11 cellular contexts compared by ENCODE assay signal in genomic region chr4:125390126-125390525, GRCh38.
DNase-seq lines count a peak whose midpoint lies in the region; ATAC-seq, FAIRE-seq and TF ChIP-seq lines count a peak whose summit lies in the region.
"Had no signal": no experiment of that assay in that cellular context is flagged by ENCODE, and none has a peak within 500 bp of the region (broad histone marks: within the 10 kb centered on the region; RNA-seq: fewer than 3 reads in every experiment).

No MANE protein-coding gene starts in this region.

- H3K9me3 ChIP-seq in right lobe of liver, result no peaks in the 10 kb centered on the region
- no peaks in the 10 kb centered on the region for H3K9me3 ChIP-seq in HepG2 (ENCODE audit: low read length)
- no peaks in the 10 kb centered on the region for H3K9me3 ChIP-seq in naive thymus-derived CD4-positive, alpha-beta T cell (ENCODE audit: control insufficient read depth in 2 of 3, low read length in 3 of 3)

- POLR2A ChIA-PET in HepG2 (lab: Yijun Ruan, JAX), result no interaction called here
- POLR2A ChIA-PET in naive thymus-derived CD4-positive, alpha-beta T cell (lab: Charles Lee), result no interaction called here

- H3K27me3 ChIP-seq in right lobe of liver, result no peaks in the 10 kb centered on the region
- H3K27me3 ChIP-seq in HepG2 (ENCODE audit: control insufficient read depth in 1 of 2, insufficient read depth in 2 of 2, low read length in 2 of 2), result no peaks in the 10 kb centered on the region
- no peaks in the 10 kb centered on the region for H3K27me3 ChIP-seq in naive thymus-derived CD4-positive, alpha-beta T cell (ENCODE audit: control insufficient read depth in 2 of 2, insufficient read depth in 2 of 2, low read length in 2 of 2)

- no TSS peak for BruUV-seq in HepG2 (replicated peaks; lab: Mats Ljungman, UMichigan)

- in situ Hi-C loops in HepG2 (cut with HindIII; ENCODE audit: extremely low pct_ligation_motif_present, low pct_unique_long_range_greater_than_20kb), result no loop called here

- no peak overlapping the region for H3K27ac Mint-ChIP-seq in naive thymus-derived CD4-positive, alpha-beta T cell

- no peaks in the 10 kb centered on the region for H4K20me1 ChIP-seq in HepG2 (ENCODE audit: insufficient read depth, low read length)

- FAIRE-seq in HepG2 (lab: Jason Lieb, UNC), result no peak
- FAIRE-seq: A204.1 had no signal

- DNase-seq in right lobe of liver (no peak), HepG2 (ENCODE audit: low spot score) (no peak), epithelial cell of prostate (ENCODE audit: low read depth, low spot score) (peak; percentile 8), myocyte (ENCODE audit: low read depth) (peak; percentile 74), D341Med (ENCODE audit: low spot score) (no peak)
- no peak for DNase-seq in naive thymus-derived CD4-positive, alpha-beta T cell
- DNase-seq in stimulated activated naive CD8-positive, alpha-beta T cell treated with anti-CD3 and anti-CD28 coated beads, Interleukin-15, Interleukin-2, amounts not matched to agents 100 U/mL and 50 U/mL, for 24 hours, result no peak
- DNase-seq: activated CD8-positive, alpha-beta memory T cell treated with anti-CD3 and anti-CD28 coated beads, Interleukin-2, amount 50 U/mL, for 48 hours; NCI-H1436 had no signal

- no peaks in the 10 kb centered on the region for H3K36me3 ChIP-seq in right lobe of liver
- H3K36me3 ChIP-seq in HepG2 (replicated peaks in 1 of 2; ENCODE audit: control insufficient read depth in 1 of 2, insufficient read depth in 2 of 2, low read length in 2 of 2), result no peaks in the 10 kb centered on the region
- H3K36me3 ChIP-seq in naive thymus-derived CD4-positive, alpha-beta T cell (ENCODE audit: control insufficient read depth in 2 of 3, insufficient read depth in 3 of 3, low read length in 3 of 3), result no peaks in the 10 kb centered on the region

- no peak for TF ChIP-seq EP300 in HepG2 (IDR thresholded peaks at IDR 0.05; ENCODE audit: low read depth in 2 of 2, low read length in 2 of 2)
- no peak for TF ChIP-seq EP300 in HepG2 (CRISPR knock-in tag; IDR thresholded peaks at IDR 0.05; ENCODE audit: borderline replicate concordance)

- no peak for TF ChIP-seq CTCF in right lobe of liver (IDR thresholded peaks at IDR 0.05)
- TF ChIP-seq CTCF in HepG2 (CRISPR knock-in tag; IDR thresholded peaks at IDR 0.05), result no peak

- no peak overlapping the region for H3K4me3 ChIP-seq in right lobe of liver
- H3K4me3 ChIP-seq in HepG2 (replicated peaks in 1 of 3; ENCODE audit: insufficient read depth in 1 of 3, low read depth in 2 of 3, low read length in 3 of 3), result no peak overlapping the region
- no peak overlapping the region for H3K4me3 ChIP-seq in naive thymus-derived CD4-positive, alpha-beta T cell (ENCODE audit: low read length)

- CTCF ChIA-PET in HepG2 (lab: Yijun Ruan, JAX; ENCODE audit: low intra/inter-chr PET ratio, low total read pairs), result no interaction called here
- CTCF ChIA-PET in naive thymus-derived CD4-positive, alpha-beta T cell (lab: Charles Lee), result no interaction called here

- H3K27me3 Mint-ChIP-seq in naive thymus-derived CD4-positive, alpha-beta T cell, result no peaks in the 10 kb centered on the region

- TF ChIP-seq RAD21 in HepG2 (CRISPR knock-in tag; IDR thresholded peaks at IDR 0.05), result no peak

- no peak overlapping the region for H2AFZ ChIP-seq in HepG2 (ENCODE audit: low read length)

- no peak overlapping the region for H3K9ac ChIP-seq in HepG2 (ENCODE audit: insufficient read depth, low read depth, low read length)

- H3K36me3 Mint-ChIP-seq in naive thymus-derived CD4-positive, alpha-beta T cell, result no peaks in the 10 kb centered on the region

- no peak overlapping the region for H3K4me2 ChIP-seq in HepG2 (ENCODE audit: low read depth, low read length)

- intact Hi-C loops in right lobe of liver (cut with DNase I), result no loop called here
- intact Hi-C loops in HepG2 (cut with micrococcal nuclease; ENCODE audit: unreplicated experiment), result no loop called here
- intact Hi-C loops in naive thymus-derived CD4-positive, alpha-beta T cell (cut with micrococcal nuclease), result no loop called here

- H3K4me3 Mint-ChIP-seq in naive thymus-derived CD4-positive, alpha-beta T cell, result no peak overlapping the region

- peaks cover 0 to 17% (median 0%) of the 10 kb centered on the region in 11 donors for H3K9me3 Mint-ChIP-seq in naive thymus-derived CD4-positive, alpha-beta T cell

- H3K27ac ChIP-seq in right lobe of liver, result no peak overlapping the region
- no peak overlapping the region for H3K27ac ChIP-seq in HepG2 (ENCODE audit: extremely low read length, insufficient read depth, low read length)
- peak overlapping the region; percentile 85 for H3K27ac ChIP-seq in epithelial cell of prostate
- H3K27ac ChIP-seq in naive thymus-derived CD4-positive, alpha-beta T cell (ENCODE audit: low read depth, low read length), result no peak overlapping the region

- TF ChIP-seq POLR2A in right lobe of liver (IDR thresholded peaks at IDR 0.05) (no peak), HepG2 (IDR thresholded peaks at IDR 0.05; ENCODE audit: insufficient read depth in 1 of 2, low read depth in 2 of 2, low read length in 2 of 2) (no peak)

- H3K79me2 ChIP-seq in HepG2 (ENCODE audit: insufficient read depth, low read length), result no peaks in the 10 kb centered on the region

- H3K4me1 Mint-ChIP-seq in naive thymus-derived CD4-positive, alpha-beta T cell, result peaks cover 0 to 3% (median 0%) of the 10 kb centered on the region in 7 donors

- ATAC-seq in right lobe of liver (peak; percentile 48 to 79 (median 55)), HepG2 (no peak), GM21423 (IDR thresholded peaks at IDR 0.05; ENCODE audit: unreplicated experiment) (no peak)
- no peak for ATAC-seq in naive thymus-derived CD4-positive, alpha-beta T cell
- ATAC-seq in stimulated activated naive CD8-positive, alpha-beta T cell treated with anti-CD3 and anti-CD28 coated beads, Interleukin-15, Interleukin-2, amounts not matched to agents 100 U/mL and 50 U/mL, for 24 hours, result no peak

- WGBS in right lobe of liver (ENCODE audit: insufficient coverage, low coverage, low lambda C conversion rate, missing lambda C conversion rate), result 59% methylated on average over 4 of the region's 4 CpGs
- 39% methylated on average over 4 of the region's 4 CpGs for WGBS in HepG2 (ENCODE audit: low lambda C conversion rate)

- H3K4me1 ChIP-seq in right lobe of liver, result no peaks in the 10 kb centered on the region
- no peaks in the 10 kb centered on the region for H3K4me1 ChIP-seq in HepG2 (ENCODE audit: insufficient read depth, low read length)
- no peaks in the 10 kb centered on the region for H3K4me1 ChIP-seq in naive thymus-derived CD4-positive, alpha-beta T cell (ENCODE audit: control insufficient read depth in 2 of 2, insufficient read depth in 2 of 2, low read length in 2 of 2)

TF ChIP-seq in HepG2, 621 proteins besides CTCF, POLR2A, EP300 and RAD21:
- TF ChIP-seq HIC2 (CRISPR knock-in tag; IDR thresholded peaks at IDR 0.05; ENCODE audit: low read depth) (no peak), ASH2L (IDR thresholded peaks at IDR 0.05; ENCODE audit: insufficient read length, low read depth, low read length) (no peak)
- TF ChIP-seq, protein P1, sequence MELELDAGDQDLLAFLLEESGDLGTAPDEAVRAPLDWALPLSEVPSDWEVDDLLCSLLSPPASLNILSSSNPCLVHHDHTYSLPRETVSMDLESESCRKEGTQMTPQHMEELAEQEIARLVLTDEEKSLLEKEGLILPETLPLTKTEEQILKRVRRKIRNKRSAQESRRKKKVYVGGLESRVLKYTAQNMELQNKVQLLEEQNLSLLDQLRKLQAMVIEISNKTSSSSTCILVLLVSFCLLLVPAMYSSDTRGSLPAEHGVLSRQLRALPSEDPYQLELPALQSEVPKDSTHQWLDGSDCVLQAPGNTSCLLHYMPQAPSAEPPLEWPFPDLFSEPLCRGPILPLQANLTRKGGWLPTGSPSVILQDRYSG (CRISPR knock-in tag; IDR thresholded peaks at IDR 0.05), result no peak

Comparison
In these comparisons a context has a peak if more than half of its experiments do, and no peak if none do; other contexts are left out.
1. ATAC-seq: peak in right lobe of liver (4 of 4); none in HepG2 (single experiment), naive thymus-derived CD4-positive, alpha-beta T cell (single experiment), GM21423 (single experiment) and stimulated activated naive CD8-positive, alpha-beta T cell treated with anti-CD3 and anti-CD28 coated beads, Interleukin-15, Interleukin-2, amounts not matched to agents 100 U/mL and 50 U/mL, for 24 hours (single experiment).
2. DNase-seq: peak in epithelial cell of prostate (single experiment) and myocyte (single experiment); none in right lobe of liver (0 of 3), HepG2 (single experiment), naive thymus-derived CD4-positive, alpha-beta T cell (0 of 9), D341Med (single experiment) and stimulated activated naive CD8-positive, alpha-beta T cell treated with anti-CD3 and anti-CD28 coated beads, Interleukin-15, Interleukin-2, amounts not matched to agents 100 U/mL and 50 U/mL, for 24 hours (single experiment).